Comparison of ENCODE assay signal across 2 cellular contexts in genomic region chr16:88771294-88771772, GRCh38.
TF ChIP-seq lines count a peak whose summit lies in the region.

No MANE protein-coding gene starts in this region.

TF ChIP-seq in A549, 52 proteins besides CTCF, POLR2A, EP300 and RAD21:
- no peak for TF ChIP-seq USF2 (IDR thresholded peaks at IDR 0.05)
- no peak for TF ChIP-seq HOXA7 (CRISPR knock-in tag; IDR thresholded peaks at IDR 0.05)
- no peak for TF ChIP-seq RNF2 (IDR thresholded peaks at IDR 0.05; ENCODE audit: borderline replicate concordance, low read depth)
- no peak for TF ChIP-seq MAFK (IDR thresholded peaks at IDR 0.05; ENCODE audit: partially characterized antibody)
- no peak for TF ChIP-seq GATA3 (IDR thresholded peaks at IDR 0.05; ENCODE audit: borderline replicate concordance)
- TF ChIP-seq SREBF2 (IDR thresholded peaks at IDR 0.05) = no peak
- TF ChIP-seq HDAC2 (IDR thresholded peaks at IDR 0.05) = no peak
- TF ChIP-seq NPAS2 (CRISPR knock-in tag; IDR thresholded peaks at IDR 0.05; ENCODE audit: borderline replicate concordance) = no peak
- no peak for TF ChIP-seq EHMT2 (IDR thresholded peaks at IDR 0.05; ENCODE audit: low read depth)
- no peak for TF ChIP-seq TFCP2L1 (CRISPR knock-in tag; IDR thresholded peaks at IDR 0.05)

TF ChIP-seq in GM12891, 5 proteins besides CTCF, POLR2A, EP300 and RAD21:
- TF ChIP-seq POU2F2 (IDR thresholded peaks at IDR 0.05; ENCODE audit: low read depth, low read length) = no peak
- no peak for TF ChIP-seq PAX5 (IDR thresholded peaks at IDR 0.05; ENCODE audit: insufficient read depth, low read length, severe bottlenecking)
- TF ChIP-seq SPI1 (IDR thresholded peaks at IDR 0.05; ENCODE audit: low read depth, low read length) = no peak
- TF ChIP-seq POLR2AphosphoS5 (IDR thresholded peaks at IDR 0.05; ENCODE audit: low read depth, low read length) = no peak
- TF ChIP-seq TAF1 (IDR thresholded peaks at IDR 0.05; ENCODE audit: low read depth, low read length) = no peak
TF ChIP-seq in GM12891: peak in this region for 0.
